In genomic region chr2:201969938-201970785, GRCh38 we compare ENCODE assay signal across 13 cellular contexts.
DNase-seq lines count a peak whose midpoint lies in the region; ATAC-seq and TF ChIP-seq lines count a peak whose summit lies in the region.
"Had no signal": no experiment of that assay in that cellular context is flagged by ENCODE, and none has a peak within 500 bp of the region (broad histone marks: within the 10 kb centered on the region; RNA-seq: fewer than 3 reads in every experiment).

No MANE protein-coding gene starts in this region.

- ATAC-seq in SK-N-SH treated with all-trans-retinoic acid at 6 μM for 48 hours = peak; percentile 4; the same call in 2 of the 3 replicates
- no peak for ATAC-seq in HG03159 (IDR thresholded peaks at IDR 0.05; ENCODE audit: unreplicated experiment)
- ATAC-seq: activated naive CD8-positive, alpha-beta T cell treated with anti-CD3 and anti-CD28 coated beads, Interleukin-2, amount 50 U/mL, for 24 hours; stimulated activated naive CD8-positive, alpha-beta T cell treated with anti-CD3 and anti-CD28 coated beads, Interleukin-15, Interleukin-2, amounts not matched to agents 100 U/mL and 50 U/mL, for 24 hours had no signal

- H3K27me3 ChIP-seq in GM23248 (replicated peaks; ENCODE audit: insufficient read depth) = no peaks in the 10 kb centered on the region
- H3K27me3 ChIP-seq in esophagus squamous epithelium = peaks cover 0 to 11% (median 0%) of the 10 kb centered on the region in 4 donors

- H3K4me1 Mint-ChIP-seq in progenitor cell of endocrine pancreas (ENCODE audit: low read depth) = peaks cover 32% of the 10 kb centered on the region
- H3K4me1 Mint-ChIP-seq: activated naive CD8-positive, alpha-beta T cell treated with anti-CD3 and anti-CD28 coated beads, Interleukin-2, amount 50 U/mL, for 24 hours had no signal

- H3K9me3 Mint-ChIP-seq in progenitor cell of endocrine pancreas (ENCODE audit: low read depth) = no peaks in the 10 kb centered on the region
- H3K9me3 Mint-ChIP-seq: activated naive CD8-positive, alpha-beta T cell treated with anti-CD3 and anti-CD28 coated beads, Interleukin-2, amount 50 U/mL, for 24 hours had no signal

- H3K4me3 Mint-ChIP-seq in progenitor cell of endocrine pancreas (ENCODE audit: low read depth) = no peak overlapping the region
- H3K4me3 Mint-ChIP-seq: activated naive CD8-positive, alpha-beta T cell treated with anti-CD3 and anti-CD28 coated beads, Interleukin-2, amount 50 U/mL, for 24 hours; CD4-positive, alpha-beta memory T cell had no signal

- peak overlapping the region; percentile 77 for H3K27ac Mint-ChIP-seq in progenitor cell of endocrine pancreas
- H3K27ac Mint-ChIP-seq: activated naive CD8-positive, alpha-beta T cell treated with anti-CD3 and anti-CD28 coated beads, Interleukin-2, amount 50 U/mL, for 24 hours; CD4-positive, alpha-beta memory T cell had no signal

- peaks cover 11% of the 10 kb centered on the region for H3K4me1 ChIP-seq in GM23248 (ENCODE audit: insufficient read depth)
- peaks cover 0 to 3% (median 0%) of the 10 kb centered on the region in 3 donors for H3K4me1 ChIP-seq in esophagus squamous epithelium

- no peak overlapping the region for H2AFZ ChIP-seq in GM23248

- H3K4me2 ChIP-seq in GM23248 (ENCODE audit: unreplicated experiment) = no peak overlapping the region

- 89 to 91% methylated on average over 12 of the region's 12 CpGs for WGBS in GM23248 (ENCODE audit: low coverage in 1 of 2, low lambda C conversion rate in 2 of 2, missing lambda C conversion rate in 2 of 2), 2 experiments
- WGBS in esophagus squamous epithelium, 2 donors = 51 to 68% methylated on average over 11 to 12 of the region's 12 CpGs

- peak; percentile 57 for DNase-seq in GM23248
- DNase-seq in fibroblast of peridontal ligament (ENCODE audit: extremely low read depth) = peak; percentile 92
- no peak for DNase-seq in progenitor cell of endocrine pancreas (ENCODE audit: low spot score, unreplicated experiment)
- DNase-seq in activated naive CD4-positive, alpha-beta T cell treated with anti-CD3 and anti-CD28 coated beads, Interleukin-2, amount 50 U/mL, for 16 hours = no peak
- DNase-seq in esophagus squamous epithelium (lab: John Stamatoyannopoulos, UW) = no peak
- DNase-seq in NCI-H2029 treated with DMSO at 0.1 percent for 48 hours (lab: John Stamatoyannopoulos, UW) = no peak
- DNase-seq: activated CD8-positive, alpha-beta memory T cell treated with anti-CD3 and anti-CD28 coated beads, Interleukin-2, amount 50 U/mL, for 48 hours; activated naive CD8-positive, alpha-beta T cell treated with anti-CD3 and anti-CD28 coated beads, Interleukin-2, amount 50 U/mL, for 24 hours; CD4-positive, alpha-beta memory T cell; GDM1; stimulated activated naive CD8-positive, alpha-beta T cell treated with anti-CD3 and anti-CD28 coated beads, Interleukin-15, Interleukin-2, amounts not matched to agents 100 U/mL and 50 U/mL, for 24 hours had no signal

- H3K9ac ChIP-seq in GM23248 = no peak overlapping the region

- no peaks in the 10 kb centered on the region for H3K27me3 Mint-ChIP-seq in progenitor cell of endocrine pancreas

- H3K79me2 ChIP-seq in GM23248 (ENCODE audit: insufficient read depth) = no peaks in the 10 kb centered on the region

- no peaks in the 10 kb centered on the region for H3K36me3 Mint-ChIP-seq in progenitor cell of endocrine pancreas (ENCODE audit: insufficient read depth)
- H3K36me3 Mint-ChIP-seq: CD4-positive, alpha-beta memory T cell had no signal

- no peaks in the 10 kb centered on the region for H3K9me3 ChIP-seq in GM23248 (ENCODE audit: low read depth)
- H3K9me3 ChIP-seq in esophagus squamous epithelium = no peaks in the 10 kb centered on the region

- TF ChIP-seq CTCF in progenitor cell of endocrine pancreas (IDR thresholded peaks at IDR 0.05; ENCODE audit: unreplicated experiment) (no peak), esophagus squamous epithelium (IDR thresholded peaks at IDR 0.05) (no peak)

- intact Hi-C loops in esophagus squamous epithelium (cut with DNase I) = no loop called here

- H3K27ac ChIP-seq in GM23248 (no peak overlapping the region), esophagus squamous epithelium (no peak overlapping the region)

- TF ChIP-seq POLR2A in esophagus squamous epithelium (IDR thresholded peaks at IDR 0.05) = no peak

- no peaks in the 10 kb centered on the region for H4K20me1 ChIP-seq in GM23248 (ENCODE audit: insufficient read depth)

- H3K36me3 ChIP-seq in GM23248 (ENCODE audit: low read depth) = no peaks in the 10 kb centered on the region
- H3K36me3 ChIP-seq in esophagus squamous epithelium = no peaks in the 10 kb centered on the region

- H3F3A ChIP-seq in GM23248 (ENCODE audit: insufficient read depth) = no peaks in the 10 kb centered on the region

- no peaks in the 10 kb centered on the region for H3K9me2 ChIP-seq in GM23248 (ENCODE audit: insufficient read depth)

- H3K4me3 ChIP-seq in GM23248 (no peak overlapping the region), esophagus squamous epithelium (no peak overlapping the region)

- in situ Hi-C loops in GM23248 (cut with MboI) = no loop called here

TF ChIP-seq in SK-N-SH treated with all-trans-retinoic acid at 6 μM for 48 hours, 23 proteins besides CTCF, POLR2A, EP300 and RAD21 (continues in another document):
- TF ChIP-seq ZFP3 (CRISPR knock-in tag; IDR thresholded peaks at IDR 0.05) = no peak
- TF ChIP-seq PPARA (CRISPR knock-in tag; IDR thresholded peaks at IDR 0.05; ENCODE audit: borderline replicate concordance) = no peak
- TF ChIP-seq, protein P1, sequence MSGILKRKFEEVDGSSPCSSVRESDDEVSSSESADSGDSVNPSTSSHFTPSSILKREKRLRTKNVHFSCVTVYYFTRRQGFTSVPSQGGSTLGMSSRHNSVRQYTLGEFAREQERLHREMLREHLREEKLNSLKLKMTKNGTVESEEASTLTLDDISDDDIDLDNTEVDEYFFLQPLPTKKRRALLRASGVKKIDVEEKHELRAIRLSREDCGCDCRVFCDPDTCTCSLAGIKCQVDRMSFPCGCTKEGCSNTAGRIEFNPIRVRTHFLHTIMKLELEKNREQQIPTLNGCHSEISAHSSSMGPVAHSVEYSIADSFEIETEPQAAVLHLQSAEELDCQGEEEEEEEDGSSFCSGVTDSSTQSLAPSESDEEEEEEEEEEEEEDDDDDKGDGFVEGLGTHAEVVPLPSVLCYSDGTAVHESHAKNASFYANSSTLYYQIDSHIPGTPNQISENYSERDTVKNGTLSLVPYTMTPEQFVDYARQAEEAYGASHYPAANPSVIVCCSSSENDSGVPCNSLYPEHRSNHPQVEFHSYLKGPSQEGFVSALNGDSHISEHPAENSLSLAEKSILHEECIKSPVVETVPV (CRISPR knock-in tag; IDR thresholded peaks at IDR 0.05) = no peak
- no peak for TF ChIP-seq SNAI2 (CRISPR knock-in tag; IDR thresholded peaks at IDR 0.05)
- TF ChIP-seq TOX (CRISPR knock-in tag; IDR thresholded peaks at IDR 0.05; ENCODE audit: borderline replicate concordance) = no peak
- no peak for TF ChIP-seq TSHZ2 (CRISPR knock-in tag; IDR thresholded peaks at IDR 0.05)
- TF ChIP-seq BACH2 (CRISPR knock-in tag; IDR thresholded peaks at IDR 0.05; ENCODE audit: borderline replicate concordance) = no peak
- TF ChIP-seq ZFP30 (CRISPR knock-in tag; IDR thresholded peaks at IDR 0.05) = no peak
- TF ChIP-seq GLIS3 (CRISPR knock-in tag; IDR thresholded peaks at IDR 0.05) = no peak
- TF ChIP-seq CSDC2 (CRISPR knock-in tag; IDR thresholded peaks at IDR 0.05) = no peak
- no peak for TF ChIP-seq ZNF8 (CRISPR knock-in tag; IDR thresholded peaks at IDR 0.05)
- no peak for TF ChIP-seq ZNF565 (CRISPR knock-in tag; conservative IDR thresholded peaks at IDR 0.05; ENCODE audit: low read depth)
- TF ChIP-seq TCF4 (CRISPR knock-in tag; IDR thresholded peaks at IDR 0.05; ENCODE audit: borderline replicate concordance) = no peak
- no peak for TF ChIP-seq PATZ1 (CRISPR knock-in tag; IDR thresholded peaks at IDR 0.05; ENCODE audit: borderline replicate concordance)
- no peak for TF ChIP-seq OSR1 (CRISPR knock-in tag; IDR thresholded peaks at IDR 0.05)
- no peak for TF ChIP-seq ZNF70 (CRISPR knock-in tag; IDR thresholded peaks at IDR 0.05)

Comparison
In these comparisons a context has a peak if more than half of its experiments do, and no peak if none do; other contexts are left out.
1. DNase-seq: peak in GM23248 (single experiment) and fibroblast of peridontal ligament (single experiment); none in progenitor cell of endocrine pancreas (single experiment), activated naive CD4-positive, alpha-beta T cell treated with anti-CD3 and anti-CD28 coated beads, Interleukin-2, amount 50 U/mL, for 16 hours (single experiment), esophagus squamous epithelium (single experiment) and NCI-H2029 treated with DMSO at 0.1 percent for 48 hours (single experiment).